Comparison of ENCODE assay signal across 13 cellular contexts in the genomic region with DNA sequence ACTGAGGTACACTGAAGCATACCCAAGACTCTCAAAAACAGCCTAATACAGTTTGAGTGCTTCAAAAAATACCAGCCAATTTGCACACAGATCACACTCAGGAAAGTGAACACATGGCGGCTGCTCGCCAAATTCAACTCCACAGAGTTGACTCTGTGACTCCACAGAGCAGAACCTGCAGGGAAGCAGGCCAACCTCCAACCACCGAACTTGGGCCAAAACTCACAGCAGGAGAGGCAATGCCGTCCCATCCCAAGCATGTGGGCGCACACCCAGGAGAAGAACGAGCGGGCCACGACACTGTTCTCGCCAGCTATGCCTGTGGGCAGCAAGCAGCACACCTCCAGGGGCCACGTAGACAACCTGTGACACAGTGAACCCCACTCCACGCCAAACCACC. TPM values are rescaled to one million over a fixed set of nuclear protein-coding genes. Genes with fewer than 3 reads are reported as not detected.
DNase-seq lines count a peak whose midpoint lies in the region; ATAC-seq, FAIRE-seq and TF ChIP-seq lines count a peak whose summit lies in the region.
"Had no signal": no experiment of that assay in that cellular context is flagged by ENCODE, and none has a peak within 500 bp of the region (broad histone marks: within the 10 kb centered on the region; RNA-seq: fewer than 3 reads in every experiment).

No MANE protein-coding gene starts in this region.

- CTCF ChIA-PET in RWPE1 (lab: Yijun Ruan, JAX), result interaction anchor here (1.1 kb wide), 1 partner anchor 19 kb away, joined by 10 read pairs; no protein-coding TSS in a partner anchor
- CTCF ChIA-PET in endothelial cell of umbilical vein (lab: Charles Lee), result interaction anchor here (0.8 to 1.5 kb wide), 9 partner anchors 9 to 346 kb away, joined by 3 to 5 read pairs (median 4); no protein-coding TSS in a partner anchor

- TF ChIP-seq CTCF in RWPE1 (conservative IDR thresholded peaks at IDR 0.05; ENCODE audit: low read depth), result no peak
- no peak for TF ChIP-seq CTCF in endothelial cell of umbilical vein (IDR thresholded peaks at IDR 0.05; ENCODE audit: extremely low read depth in 1 of 2, insufficient read depth in 1 of 2, low read depth in 1 of 2, low read length in 2 of 2)
- TF ChIP-seq CTCF in pancreas (IDR thresholded peaks at IDR 0.05), result no peak

- 34% methylated on average over 11 of the region's 11 CpGs for WGBS in pancreas, 2 donors

- dilution Hi-C loops in endothelial cell of umbilical vein (cut with MboI; ENCODE audit: extremely low pct_ligation_motif_present, low sequenced_read_pairs), result no loop called here

- no peak overlapping the region for H2AFZ ChIP-seq in endothelial cell of umbilical vein (ENCODE audit: low read depth, low read length)

- peaks cover 75% of the 10 kb centered on the region for H3K79me2 ChIP-seq in endothelial cell of umbilical vein (ENCODE audit: control insufficient read depth, insufficient read depth, low read length)

- peak overlapping the region; percentile 84 for H3K4me2 ChIP-seq in BLaER1
- no peak overlapping the region for H3K4me2 ChIP-seq in endothelial cell of umbilical vein (ENCODE audit: insufficient read depth, low read length)

- DNase-seq in RWPE1 (ENCODE audit: low spot score), result no peak
- DNase-seq in endothelial cell of umbilical vein (ENCODE audit: low read depth, low spot score), result no peak
- DNase-seq in pancreas, result peak in 4 of 6 donors; percentile 75 to 84 (median 80)
- no peak for DNase-seq in DMS53 treated with DMSO at 0.1 percent for 48 hours (lab: John Stamatoyannopoulos, UW; ENCODE audit: unreplicated experiment)
- DNase-seq in COLO668 (lab: John Stamatoyannopoulos, UW; ENCODE audit: unreplicated experiment), result no peak
- no peak for DNase-seq in SW480 (ENCODE audit: low spot score)
- no peak for DNase-seq in AG08395 (ENCODE audit: low spot score)
- DNase-seq: activated CD4-positive, CD25-positive, alpha-beta regulatory T cell treated with anti-CD3 and anti-CD28 coated beads, Interleukin-2, amount 50 U/mL, for 72 hours; activated effector memory CD4-positive, alpha-beta T cell treated with anti-CD3 and anti-CD28 coated beads, Interleukin-2, amount 50 U/mL, for 16 hours; glutamatergic neuron; NCI-H1436 treated with DMSO at 0.1 percent for 48 hours had no signal

- FAIRE-seq in endothelial cell of umbilical vein (lab: Jason Lieb, UNC) (peak; percentile 12), pancreas (lab: Jason Lieb, UNC) (no peak)
- FAIRE-seq: urothelium cell line had no signal

- H3K36me3 ChIP-seq in BLaER1 (no peaks in the 10 kb centered on the region), endothelial cell of umbilical vein (ENCODE audit: control insufficient read depth in 2 of 2, extremely low read depth in 1 of 2, insufficient read depth in 2 of 2, low read length in 2 of 2) (no peaks in the 10 kb centered on the region), pancreas (no peaks in the 10 kb centered on the region)

- no TSS peak for BruUV-seq in endothelial cell of umbilical vein (replicated peaks; lab: Mats Ljungman, UMichigan)

- H3K4me1 ChIP-seq in BLaER1 (peaks cover 100% of the 10 kb centered on the region), endothelial cell of umbilical vein (ENCODE audit: control insufficient read depth, extremely low read depth, insufficient read depth, low read length) (peaks cover 6% of the 10 kb centered on the region), pancreas (peaks cover 33 to 74% (median 43%) of the 10 kb centered on the region in 3 donors)

- no peaks in the 10 kb centered on the region for H3K9me3 ChIP-seq in BLaER1
- H3K9me3 ChIP-seq in endothelial cell of umbilical vein (replicated peaks; ENCODE audit: control insufficient read depth, insufficient read depth, low read length), result no peaks in the 10 kb centered on the region
- H3K9me3 ChIP-seq in pancreas, result no peaks in the 10 kb centered on the region

- no peak overlapping the region for H3K9ac ChIP-seq in BLaER1
- H3K9ac ChIP-seq in endothelial cell of umbilical vein (replicated peaks; ENCODE audit: extremely low read depth, insufficient read depth, low read length), result no peak overlapping the region

- intact Hi-C loops in endothelial cell of umbilical vein (cut with micrococcal nuclease) (no loop called here), pancreas (cut with DNase I) (no loop called here)

- no peaks in the 10 kb centered on the region for H3K9me1 ChIP-seq in endothelial cell of umbilical vein (replicated peaks; ENCODE audit: control insufficient read depth, extremely low read depth, insufficient read depth, low read length)

- H3K27ac ChIP-seq in BLaER1 (peak overlapping the region; percentile 32; the same call in 1 of the 2 replicates), RWPE1 (peak overlapping the region; percentile 60), endothelial cell of umbilical vein (ENCODE audit: insufficient read depth, low read depth, low read length) (no peak overlapping the region), pancreas (peak overlapping the region in 3 of 4 donors; percentile 23 to 48 (median 42))

- H4K20me1 ChIP-seq in BLaER1 (peaks cover 100% of the 10 kb centered on the region), endothelial cell of umbilical vein (replicated peaks; ENCODE audit: control insufficient read depth, extremely low read depth, insufficient read depth, low read length) (no peaks in the 10 kb centered on the region)

- ATAC-seq in pancreas, result peak in 3 of 4 donors; percentile 6 to 47 (median 42)

- POLR2A ChIA-PET in RWPE1 (lab: Yijun Ruan, JAX; ENCODE audit: low non-redundant PET), result interaction anchor here (0.9 kb wide), 1 partner anchor 331 kb away, joined by 4 read pairs; a partner anchor contains a TSS
- POLR2A ChIA-PET in endothelial cell of umbilical vein (lab: Charles Lee), result interaction anchor here (1.0 kb wide), 1 partner anchor 21 kb away, joined by 4 read pairs; a partner anchor contains a TSS

- TF ChIP-seq POLR2A in endothelial cell of umbilical vein (IDR thresholded peaks at IDR 0.05; ENCODE audit: low read depth, low read length), result no peak

- no peaks in the 10 kb centered on the region for H3K27me3 ChIP-seq in BLaER1
- H3K27me3 ChIP-seq in endothelial cell of umbilical vein (ENCODE audit: control insufficient read depth in 2 of 2, insufficient read depth in 2 of 2, low read length in 2 of 2), result no peaks in the 10 kb centered on the region
- H3K27me3 ChIP-seq in pancreas, result no peaks in the 10 kb centered on the region

- H3K4me3 ChIP-seq in BLaER1 (no peak overlapping the region), endothelial cell of umbilical vein (replicated peaks in 1 of 3; ENCODE audit: insufficient read depth in 1 of 3, low read depth in 1 of 3, low read length in 3 of 3) (no peak overlapping the region), pancreas (no peak overlapping the region)

TF ChIP-seq in endothelial cell of umbilical vein, 7 proteins besides CTCF, POLR2A, EP300 and RAD21:
- TF ChIP-seq JUN (IDR thresholded peaks at IDR 0.05; ENCODE audit: borderline replicate concordance, insufficient read depth, insufficient read length, low read depth) (no peak), EZH2 (IDR thresholded peaks at IDR 0.05; ENCODE audit: borderline replicate concordance, low read depth, low read length, severe bottlenecking) (no peak), GATA2 (IDR thresholded peaks at IDR 0.05; ENCODE audit: insufficient read depth, insufficient read length, low read depth, low read length) (no peak)
- TF ChIP-seq, protein P1, sequence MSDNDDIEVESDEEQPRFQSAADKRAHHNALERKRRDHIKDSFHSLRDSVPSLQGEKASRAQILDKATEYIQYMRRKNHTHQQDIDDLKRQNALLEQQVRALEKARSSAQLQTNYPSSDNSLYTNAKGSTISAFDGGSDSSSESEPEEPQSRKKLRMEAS (IDR thresholded peaks at IDR 0.05; ENCODE audit: insufficient read depth, insufficient read length), result no peak
TF ChIP-seq in endothelial cell of umbilical vein: peak in this region for 0.

RNA-seq across cellular contexts. Expression of a gene that starts 21.1 kb away (rescaled TPM):
- total RNA-seq in endothelial cell of umbilical vein, result 15.5 and 18.2 TPM in 2 replicates
- polyA plus RNA-seq in endothelial cell of umbilical vein, result 9.9 and 13.4 TPM in 2 replicates
- 6.0 and 8.9 TPM in 2 replicates for polyA plus RNA-seq in endothelial cell of umbilical vein (2011; cell fraction: cytosol; rRNA removed)
- 17.1 and 19.4 TPM in 2 replicates for polyA plus RNA-seq in endothelial cell of umbilical vein (2011; cell fraction: nucleus; rRNA removed)
- polyA plus RNA-seq in endothelial cell of umbilical vein (2012), result 8.3 and 9.7 TPM in 2 replicates
- polyA minus RNA-seq in endothelial cell of umbilical vein, result 8.3 and 11.7 TPM in 2 replicates
- polyA minus RNA-seq in endothelial cell of umbilical vein (2011; cell fraction: cytosol; rRNA and poly(A)+ RNA removed), result 7.1 TPM
- polyA minus RNA-seq in endothelial cell of umbilical vein (2011; cell fraction: nucleus; rRNA and poly(A)+ RNA removed), result 11.2 and 18.2 TPM in 2 replicates
- 10 to 100 TPM in 1 of 6 donors, 1 to 10 TPM in 5; 5.8 to 10.5 (median 9.3) TPM for total RNA-seq in pancreas
- polyA plus RNA-seq in pancreas, result 10 to 100 TPM; 10.3 to 13.4 TPM

RNA-seq across cellular contexts. Expression of a gene that starts 42.6 kb away (rescaled TPM):
- 150 and 164 TPM in 2 replicates for total RNA-seq in endothelial cell of umbilical vein
- 173 and 204 TPM in 2 replicates for polyA plus RNA-seq in endothelial cell of umbilical vein
- polyA plus RNA-seq in endothelial cell of umbilical vein (2011; cell fraction: cytosol; rRNA removed), result 163 and 210 TPM in 2 replicates
- polyA plus RNA-seq in endothelial cell of umbilical vein (2011; cell fraction: nucleus; rRNA removed), result 103 and 121 TPM in 2 replicates
- polyA plus RNA-seq in endothelial cell of umbilical vein (2012), result 130 and 195 TPM in 2 replicates
- 59.0 and 80.1 TPM in 2 replicates for polyA minus RNA-seq in endothelial cell of umbilical vein
- polyA minus RNA-seq in endothelial cell of umbilical vein (2011; cell fraction: cytosol; rRNA and poly(A)+ RNA removed), result 149 TPM
- polyA minus RNA-seq in endothelial cell of umbilical vein (2011; cell fraction: nucleus; rRNA and poly(A)+ RNA removed), result 20.7 and 32.2 TPM in 2 replicates
- total RNA-seq in pancreas, result 100 to 1,000 TPM in 2 of 6 donors, 10 to 100 TPM in 4; 73.8 to 104 (median 87.9) TPM
- polyA plus RNA-seq in pancreas, result 100 to 1,000 TPM; 198 to 218 TPM

RNA-seq across cellular contexts. Expression of a gene that starts 56.9 kb away (rescaled TPM):
- total RNA-seq in endothelial cell of umbilical vein (127 and 134 TPM in 2 replicates), pancreas (10 to 100 TPM; 33.4 to 46.2 (median 41.9) TPM)
- polyA plus RNA-seq in endothelial cell of umbilical vein (186 and 236 TPM in 2 replicates), pancreas (10 to 100 TPM; 48.7 to 66.9 TPM)
- polyA plus RNA-seq in endothelial cell of umbilical vein (2011; cell fraction: cytosol; rRNA removed), result 181 and 184 TPM in 2 replicates
- polyA plus RNA-seq in endothelial cell of umbilical vein (2011; cell fraction: nucleus; rRNA removed), result 119 and 122 TPM in 2 replicates
- polyA plus RNA-seq in endothelial cell of umbilical vein (2012), result 121 and 147 TPM in 2 replicates
- polyA minus RNA-seq in endothelial cell of umbilical vein, result 136 and 138 TPM in 2 replicates
- 54.0 TPM for polyA minus RNA-seq in endothelial cell of umbilical vein (2011; cell fraction: cytosol; rRNA and poly(A)+ RNA removed)
- polyA minus RNA-seq in endothelial cell of umbilical vein (2011; cell fraction: nucleus; rRNA and poly(A)+ RNA removed), result 24.3 and 32.2 TPM in 2 replicates

Comparison
In these comparisons a context has a peak if more than half of its experiments do, and no peak if none do; other contexts are left out.
1. DNase-seq: peak in pancreas (4 of 6); none in RWPE1 (single experiment), endothelial cell of umbilical vein (single experiment), DMS53 treated with DMSO at 0.1 percent for 48 hours (single experiment), COLO668 (single experiment), SW480 (single experiment) and AG08395 (single experiment).